Comparison of ENCODE assay signal across 8 cellular contexts in genomic region chr9:99162759-99163364, GRCh38. TPM values are rescaled to one million over a fixed set of nuclear protein-coding genes. Genes with fewer than 3 reads are reported as not detected.
DNase-seq lines count a peak whose midpoint lies in the region; ATAC-seq and TF ChIP-seq lines count a peak whose summit lies in the region.
"Had no signal": no experiment of that assay in that cellular context is flagged by ENCODE, and none has a peak within 500 bp of the region (broad histone marks: within the 10 kb centered on the region; RNA-seq: fewer than 3 reads in every experiment).

No MANE protein-coding gene starts in this region.

- H3K4me1 ChIP-seq in PC-3 (ENCODE audit: insufficient read depth, low read length) (no peaks in the 10 kb centered on the region), esophagus muscularis mucosa (peaks cover 0 to 6% (median 0%) of the 10 kb centered on the region in 4 donors)

- TF ChIP-seq POLR2A in esophagus muscularis mucosa (IDR thresholded peaks at IDR 0.05; ENCODE audit: low read depth) = no peak

- no peaks in the 10 kb centered on the region for H3K9me2 ChIP-seq in PC-3 (replicated peaks; ENCODE audit: low read length)

- H3K27me3 ChIP-seq in PC-3 (ENCODE audit: low read length) = no peaks in the 10 kb centered on the region
- H3K27me3 ChIP-seq in esophagus muscularis mucosa = peaks cover 0 to 3% (median 0%) of the 10 kb centered on the region in 4 donors

- no peak overlapping the region for H3K4me2 ChIP-seq in PC-3 (ENCODE audit: low read length)

- CTCF ChIA-PET in PC-3 (lab: Charles Lee) = no interaction called here

- no peaks in the 10 kb centered on the region for H4K20me1 ChIP-seq in PC-3 (ENCODE audit: low read length)

- DNase-seq in EH (ENCODE audit: low read depth) = peak; percentile 49
- peak; percentile 51 for DNase-seq in PC-3
- no peak for DNase-seq in esophagus muscularis mucosa (ENCODE audit: extremely low spot score)
- peak; percentile 61 for DNase-seq in pons (ENCODE audit: low spot score)
- no peak for DNase-seq in activated naive CD4-positive, alpha-beta T cell treated with anti-CD3 and anti-CD28 coated beads, Interleukin-2, amount 50 U/mL, for 16 hours

- no peak for TF ChIP-seq EP300 in esophagus muscularis mucosa (IDR thresholded peaks at IDR 0.05)

- no TSS peak for BruUV-seq in PC-3 (replicated peaks; lab: Mats Ljungman, UMichigan)

- peak; percentile 76 for TF ChIP-seq CTCF in PC-3 (conservative IDR thresholded peaks at IDR 0.05; ENCODE audit: low read depth, low read length)
- TF ChIP-seq CTCF in esophagus muscularis mucosa (IDR thresholded peaks at IDR 0.05) = peak; percentile 35 to 55 (median 41)

- H3K27ac ChIP-seq in PC-3 (ENCODE audit: low read length) = no peak overlapping the region
- H3K27ac ChIP-seq in esophagus muscularis mucosa (replicated peaks in 1 of 4) = no peak overlapping the region
- H3K27ac ChIP-seq: skin epidermis had no signal

- H3K79me2 ChIP-seq in PC-3 (ENCODE audit: low read length) = no peaks in the 10 kb centered on the region

- H3K9ac ChIP-seq in PC-3 (ENCODE audit: low read length) = no peak overlapping the region

- POLR2A ChIA-PET in PC-3 (lab: Charles Lee; ENCODE audit: unreplicated experiment) = no interaction called here

- ATAC-seq in HG02763 (IDR thresholded peaks at IDR 0.05; ENCODE audit: unreplicated experiment) (peak; percentile 70), PC-3 (peak; percentile 42), HG02885 (IDR thresholded peaks at IDR 0.05; ENCODE audit: poor library complexity, unreplicated experiment) (no peak)

- intact Hi-C loops in PC-3 (cut with micrococcal nuclease) (no loop called here), esophagus muscularis mucosa (cut with DNase I) (no loop called here)

- no peak overlapping the region for H2AFZ ChIP-seq in PC-3 (ENCODE audit: low read length)

- no peak overlapping the region for H3K4me3 ChIP-seq in PC-3 (ENCODE audit: low read length)
- H3K4me3 ChIP-seq in esophagus muscularis mucosa = no peak overlapping the region
- H3K4me3 ChIP-seq: skin epidermis had no signal

- WGBS in esophagus muscularis mucosa = 32% methylated on average over 3 of the region's 3 CpGs

- H3K36me3 ChIP-seq in PC-3 (ENCODE audit: low read depth, low read length) (no peaks in the 10 kb centered on the region), esophagus muscularis mucosa (no peaks in the 10 kb centered on the region)

- no peaks in the 10 kb centered on the region for H3F3A ChIP-seq in PC-3 (ENCODE audit: low read length, unreplicated experiment)

- H3K9me3 ChIP-seq in PC-3 (ENCODE audit: low read length) (no peaks in the 10 kb centered on the region), esophagus muscularis mucosa (no peaks in the 10 kb centered on the region)

RNA-seq across cellular contexts. Expression of gene TGFBR1, which starts 57.9 kb away (rescaled TPM):
- total RNA-seq in PC-3 (2014; rRNA removed) = 9.5 and 13.2 TPM in 2 replicates
- 10 to 100 TPM; 33.7 to 63.1 (median 48.1) TPM for total RNA-seq in esophagus muscularis mucosa

RNA-seq across cellular contexts. Expression of gene ALG2, which starts 58.9 kb away (rescaled TPM):
- total RNA-seq in PC-3 (2014; rRNA removed) (32.9 and 33.2 TPM in 2 replicates), esophagus muscularis mucosa (10 to 100 TPM; 19.5 to 33.4 (median 26.2) TPM)

RNA-seq across cellular contexts. Expression of gene SEC61B, which starts 59.2 kb away (rescaled TPM):
- total RNA-seq in PC-3 (2014; rRNA removed) (91.3 and 107 TPM in 2 replicates), esophagus muscularis mucosa (10 to 100 TPM; 53.6 to 67.9 (median 62.9) TPM)

Comparison
In these comparisons a context has a peak if more than half of its experiments do, and no peak if none do; other contexts are left out.
1. DNase-seq: peak in EH (single experiment), PC-3 (single experiment) and pons (single experiment); none in esophagus muscularis mucosa (single experiment) and activated naive CD4-positive, alpha-beta T cell treated with anti-CD3 and anti-CD28 coated beads, Interleukin-2, amount 50 U/mL, for 16 hours (single experiment).